ENCODE assay signal across 16 cellular contexts in genomic region chr6:160883999-160884398, GRCh38.
DNase-seq lines count a peak whose midpoint lies in the region; ATAC-seq, FAIRE-seq and TF ChIP-seq lines count a peak whose summit lies in the region.
"Had no signal": no experiment of that assay in that cellular context is flagged by ENCODE, and none has a peak within 500 bp of the region (broad histone marks: within the 10 kb centered on the region; RNA-seq: fewer than 3 reads in every experiment).

No MANE protein-coding gene starts in this region.

- FAIRE-seq in H1 (lab: Jason Lieb, UNC): no peak
- FAIRE-seq: GM12891 had no signal

- H3K23ac ChIP-seq in H1 (ENCODE audit: insufficient read length): no peak overlapping the region
- no peak overlapping the region for H3K23ac ChIP-seq in mesendoderm (ENCODE audit: low read length)

- TF ChIP-seq POLR2A in H1 (IDR thresholded peaks at IDR 0.05; ENCODE audit: control extremely low read depth in 1 of 2, low read depth in 2 of 2, low read length in 2 of 2): no peak

- no peaks in the 10 kb centered on the region for H3K79me1 ChIP-seq in H1 (ENCODE audit: low read depth, low read length)
- no peaks in the 10 kb centered on the region for H3K79me1 ChIP-seq in mesendoderm (ENCODE audit: low read length)

- H3K36me3 Mint-ChIP-seq in endothelial cell (ENCODE audit: low read depth, unreplicated experiment): no peaks in the 10 kb centered on the region

- H3K9me3 ChIP-seq in H1 (ENCODE audit: insufficient read depth in 2 of 2, low read depth in 1 of 2, low read length in 1 of 2): peaks cover 0 to 3% of the 10 kb centered on the region in 2 experiments; a peak in 1 of 4 replicates

- H3K4me3 ChIP-seq in H1 (ENCODE audit: extremely low read depth in 1 of 4, insufficient read depth in 2 of 4, low read depth in 3 of 4, low read length in 4 of 4): peak overlapping the region in 1 of 4 experiments; percentile 25; a peak in 1 of 8 replicates
- peak overlapping the region; percentile 66 for H3K4me3 ChIP-seq in mesendoderm (ENCODE audit: low read length)
- H3K4me3 ChIP-seq: BLaER1 treated with 17β-estradiol and CSF1 and Interleukin-3, amounts not matched to agents 10 nM and 100 nM; PC-9 had no signal

- H3K9me3 Mint-ChIP-seq in endothelial cell (ENCODE audit: unreplicated experiment): no peaks in the 10 kb centered on the region

- H3K36me3 ChIP-seq in H1 (ENCODE audit: control insufficient read depth in 2 of 4, insufficient read depth in 4 of 4, low read length in 3 of 4): peaks cover 0 to 4% (median 0%) of the 10 kb centered on the region in 4 experiments; a peak in 1 of 8 replicates
- H3K36me3 ChIP-seq in mesendoderm (ENCODE audit: control insufficient read depth, insufficient read depth, low read length): no peaks in the 10 kb centered on the region
- H3K36me3 ChIP-seq: BLaER1 treated with 17β-estradiol and CSF1 and Interleukin-3, amounts not matched to agents 10 nM and 100 nM had no signal

- no peak overlapping the region for H3K4me3 Mint-ChIP-seq in endothelial cell (ENCODE audit: unreplicated experiment)

- TF ChIP-seq CTCF in H1 (IDR thresholded peaks at IDR 0.05; ENCODE audit: control extremely low read depth in 1 of 3, insufficient read depth in 1 of 3, low read depth in 1 of 3, low read length in 3 of 3) (no peak), endothelial cell (IDR thresholded peaks at IDR 0.05; ENCODE audit: unreplicated experiment) (no peak)

- TF ChIP-seq RAD21 in H1 (IDR thresholded peaks at IDR 0.05 in 1 of 2, conservative IDR thresholded peaks at IDR 0.05 in 1 of 2; ENCODE audit: low read depth in 2 of 2, low read length in 2 of 2): no peak

- CTCF ChIA-PET in H1 (lab: Charles Lee; ENCODE audit: partially characterized antibody): interaction anchor here (0.6 to 1.2 kb wide), 5 partner anchors 47 to 489 kb away, joined by 3 to 5 read pairs (median 3); no protein-coding TSS in a partner anchor

- peak; percentile 24 for DNase-seq in DMS 273 (lab: John Stamatoyannopoulos, UW; ENCODE audit: unreplicated experiment)
- no peak for DNase-seq in DMS 273 treated with DMSO at 0.1 percent for 48 hours (lab: John Stamatoyannopoulos, UW)
- no peak for DNase-seq in H1 (ENCODE audit: low read depth in 1 of 2, low spot score in 2 of 2)
- DNase-seq in mesendoderm: peak; percentile 79
- DNase-seq in H4 (ENCODE audit: low spot score): no peak
- DNase-seq in endothelial cell (ENCODE audit: low spot score): no peak
- DNase-seq: DMS53, IMR-90, NCI-H1436 treated with DMSO at 0.1 percent for 48 hours, NCI-H345, PC-9 had no signal

- H4K20me1 ChIP-seq in H1 (replicated peaks in 1 of 2; ENCODE audit: control insufficient read depth in 1 of 2, insufficient read depth in 2 of 2, low read length in 2 of 2): no peaks in the 10 kb centered on the region
- H4K20me1 ChIP-seq: BLaER1 treated with 17β-estradiol and CSF1 and Interleukin-3, amounts not matched to agents 10 nM and 100 nM had no signal

- H2BK120ac ChIP-seq in H1 (replicated peaks; ENCODE audit: low read depth, low read length) (peak overlapping the region; percentile 33), mesendoderm (ENCODE audit: low read depth, low read length) (no peak overlapping the region)

- H3K18ac ChIP-seq in H1 (ENCODE audit: extremely low read depth, low read length) (peak overlapping the region; percentile 17; the same call in 1 of the 2 replicates), mesendoderm (ENCODE audit: low read length) (peak overlapping the region; percentile 93)

- H4K8ac ChIP-seq in H1 (ENCODE audit: extremely low read depth, insufficient read depth, low read length) (no peak overlapping the region), mesendoderm (ENCODE audit: low read depth, low read length) (no peak overlapping the region)

- no peak overlapping the region for H3K27ac Mint-ChIP-seq in endothelial cell (ENCODE audit: unreplicated experiment)

- H3K27ac ChIP-seq in H1 (ENCODE audit: low read depth, low read length): no peak overlapping the region
- peak overlapping the region; percentile 84 for H3K27ac ChIP-seq in mesendoderm (ENCODE audit: low read depth, low read length)
- H3K27ac ChIP-seq: 22Rv1; BLaER1 treated with 17β-estradiol and CSF1 and Interleukin-3, amounts not matched to agents 10 nM and 100 nM; PC-9 had no signal

- H3K9ac ChIP-seq in H1 (replicated peaks in 1 of 4; ENCODE audit: extremely low read depth in 1 of 4, low read depth in 3 of 4, low read length in 3 of 4) (no peak overlapping the region), mesendoderm (ENCODE audit: low read length) (peak overlapping the region; percentile 86)
- H3K9ac ChIP-seq: BLaER1 treated with 17β-estradiol and CSF1 and Interleukin-3, amounts not matched to agents 10 nM and 100 nM had no signal

- H4K5ac ChIP-seq in H1 (ENCODE audit: insufficient read length, low read depth, low read length): peak overlapping the region; percentile 12
- H4K5ac ChIP-seq in mesendoderm (ENCODE audit: low read length): no peak overlapping the region

- WGBS in H1 (ENCODE audit: extremely low coverage in 1 of 2, insufficient coverage in 1 of 2, insufficient read length in 1 of 2, insufficient replicate concordance in 2 of 2, low coverage in 1 of 2, low lambda C conversion rate in 2 of 2, missing lambda C conversion rate in 1 of 2), 2 experiments: 50% methylated on average over 4 of the region's 4 CpGs; no CpG with 5 or more reads in 1 of the 2 experiments
- WGBS in mesendoderm (ENCODE audit: extremely low coverage, insufficient coverage, low lambda C conversion rate): no CpG with 5 or more reads among the region's 4 CpGs

- no peak overlapping the region for H2AK5ac ChIP-seq in H1 (ENCODE audit: low read depth, low read length)
- H2AK5ac ChIP-seq in mesendoderm (ENCODE audit: low read length): peak overlapping the region; percentile 79

- H3K4me1 ChIP-seq in H1 (replicated peaks in 1 of 4; ENCODE audit: control insufficient read depth in 3 of 4, insufficient read depth in 4 of 4, low read length in 3 of 4) (peaks cover 7 to 15% (median 10%) of the 10 kb centered on the region in 4 experiments), mesendoderm (ENCODE audit: control insufficient read depth, low read depth, low read length) (no peaks in the 10 kb centered on the region)
- H3K4me1 ChIP-seq: BLaER1 treated with 17β-estradiol and CSF1 and Interleukin-3, amounts not matched to agents 10 nM and 100 nM had no signal

- peak overlapping the region; percentile 67 for H2BK20ac ChIP-seq in H1 (ENCODE audit: low read length)

- peaks cover 8% of the 10 kb centered on the region for H3K4me1 Mint-ChIP-seq in endothelial cell (ENCODE audit: unreplicated experiment)

- no peak overlapping the region for H2BK15ac ChIP-seq in H1 (ENCODE audit: low read length)
- no peak overlapping the region for H2BK15ac ChIP-seq in mesendoderm (replicated peaks; ENCODE audit: low read depth)

- TF ChIP-seq EP300 in H1 (IDR thresholded peaks at IDR 0.05; ENCODE audit: borderline replicate concordance in 1 of 2, low read depth in 2 of 2, low read length in 2 of 2): no peak

- no peak for ATAC-seq in HG02981 (IDR thresholded peaks at IDR 0.05; ENCODE audit: unreplicated experiment)
- no peak for ATAC-seq in GM21786 (IDR thresholded peaks at IDR 0.05; ENCODE audit: unreplicated experiment)

- H3K27me3 Mint-ChIP-seq in endothelial cell (ENCODE audit: unreplicated experiment): peaks cover 5% of the 10 kb centered on the region

- H3K14ac ChIP-seq in H1 (ENCODE audit: insufficient read length): no peak overlapping the region

- H2BK12ac ChIP-seq in H1 (ENCODE audit: low read depth, low read length): peak overlapping the region; percentile 45

- H3K56ac ChIP-seq in H1 (replicated peaks; ENCODE audit: insufficient read length, low read depth, low read length): no peak overlapping the region
- H3K56ac ChIP-seq in mesendoderm (ENCODE audit: low read length): peak overlapping the region; percentile 87

- POLR2A ChIA-PET in H1 (lab: Charles Lee; ENCODE audit: partially characterized antibody): interaction anchor here (1.2 kb wide), 1 partner anchor 11 kb away, joined by 3 read pairs; no protein-coding TSS in a partner anchor

- H3K23me2 ChIP-seq in H1 (ENCODE audit: low read depth, low read length): no peaks in the 10 kb centered on the region

- H2AFZ ChIP-seq in H1 (ENCODE audit: low read length): no peak overlapping the region
- H2AFZ ChIP-seq: PC-9 had no signal

- peak overlapping the region; percentile 47; the same call in 1 of the 2 replicates for H2BK5ac ChIP-seq in H1 (ENCODE audit: low read depth, low read length)
- peak overlapping the region; percentile 49 for H2BK5ac ChIP-seq in mesendoderm (ENCODE audit: low read length)

- H3K79me2 ChIP-seq in H1 (ENCODE audit: control insufficient read depth in 1 of 2, insufficient read depth in 2 of 2, low read length in 2 of 2) (no peaks in the 10 kb centered on the region), mesendoderm (ENCODE audit: control insufficient read depth, insufficient read depth, low read length) (peaks cover 22% of the 10 kb centered on the region)

- H3K4me2 ChIP-seq in H1 (ENCODE audit: insufficient read depth in 1 of 2, low read depth in 2 of 2, low read length in 2 of 2): peak overlapping the region; percentile 46 to 89
- peak overlapping the region; percentile 21 for H3K4me2 ChIP-seq in mesendoderm (ENCODE audit: low read length)
- H3K4me2 ChIP-seq: BLaER1 treated with 17β-estradiol and CSF1 and Interleukin-3, amounts not matched to agents 10 nM and 100 nM; PC-9 had no signal

- H3K27me3 ChIP-seq in H1 (replicated peaks in 1 of 4; ENCODE audit: control insufficient read depth in 3 of 4, extremely low read depth in 1 of 4, insufficient read depth in 3 of 4, low read length in 3 of 4) (no peaks in the 10 kb centered on the region), mesendoderm (ENCODE audit: insufficient read depth, low read length, poor library complexity) (no peaks in the 10 kb centered on the region)
- H3K27me3 ChIP-seq: BLaER1 treated with 17β-estradiol and CSF1 and Interleukin-3, amounts not matched to agents 10 nM and 100 nM had no signal

- H4K91ac ChIP-seq in H1 (replicated peaks; ENCODE audit: insufficient read length, low read length): no peak overlapping the region

- H3K4ac ChIP-seq in H1 (replicated peaks; ENCODE audit: insufficient read length, low read depth, low read length): no peak overlapping the region
- H3K4ac ChIP-seq in mesendoderm (ENCODE audit: low read depth, low read length): peak overlapping the region; percentile 89

TF ChIP-seq in H1, 55 proteins besides CTCF, POLR2A, EP300 and RAD21:
- no peak for TF ChIP-seq CREB1 (IDR thresholded peaks at IDR 0.05)
- 0 out of 2 replicates have a peak, but pooled peaks have one; percentile 33 for TF ChIP-seq TCF12 (IDR thresholded peaks at IDR 0.05; ENCODE audit: low read depth, low read length)

Comparison
In these comparisons a context has a peak if more than half of its experiments do, and no peak if none do; other contexts are left out.
1. DNase-seq: peak in DMS 273 (single experiment) and mesendoderm (single experiment); none in DMS 273 treated with DMSO at 0.1 percent for 48 hours (single experiment), H1 (0 of 2), H4 (single experiment) and endothelial cell (single experiment).